ENCODE assay signal across 8 cellular contexts in the genomic region with DNA sequence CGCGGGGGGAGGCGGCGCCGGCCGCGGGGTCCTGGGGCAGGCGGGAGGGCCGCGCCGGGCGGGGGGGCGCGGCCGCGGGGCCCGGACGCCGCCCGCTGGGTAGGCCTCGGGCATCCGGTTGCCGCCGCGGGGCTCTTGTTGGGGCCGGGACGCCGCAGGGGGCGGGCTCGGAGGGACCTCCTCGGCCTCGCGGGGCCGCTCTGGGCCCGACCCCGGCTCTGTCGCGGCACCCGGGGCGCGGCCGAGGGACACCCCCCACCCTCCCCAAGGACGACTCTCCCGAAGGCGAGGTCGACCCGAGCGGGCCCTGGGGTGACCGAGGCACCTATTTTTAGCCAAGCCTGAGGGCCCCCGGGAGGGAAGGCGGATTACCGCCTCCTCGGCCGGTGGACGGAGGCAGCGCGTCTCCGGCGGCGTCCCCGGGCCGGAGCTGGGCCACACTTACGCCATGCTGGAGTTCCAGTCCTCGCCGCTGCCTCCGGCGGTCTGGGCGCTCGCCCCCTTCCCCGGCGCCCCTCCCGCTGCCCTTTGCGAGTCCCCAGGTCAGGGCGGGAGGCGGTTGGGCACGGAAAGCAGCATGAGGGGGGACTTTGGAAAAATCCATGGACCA. TPM values are rescaled to one million over a fixed set of nuclear protein-coding genes. Genes with fewer than 3 reads are reported as not detected.
DNase-seq lines count a peak whose midpoint lies in the region; ATAC-seq and TF ChIP-seq lines count a peak whose summit lies in the region.

No MANE protein-coding gene starts in this region.

- H3K36me3 ChIP-seq in BJ (ENCODE audit: control insufficient read depth, insufficient read depth, low read length): no peaks in the 10 kb centered on the region
- no peaks in the 10 kb centered on the region for H3K36me3 ChIP-seq in left lung

- H3K9me3 Mint-ChIP-seq in WTC11: no peaks in the 10 kb centered on the region
- H3K9me3 Mint-ChIP-seq in central memory CD8-positive, alpha-beta T cell: no peaks in the 10 kb centered on the region

- no peaks in the 10 kb centered on the region for H3K27me3 Mint-ChIP-seq in WTC11 (ENCODE audit: low read depth)
- no peaks in the 10 kb centered on the region for H3K27me3 Mint-ChIP-seq in central memory CD8-positive, alpha-beta T cell

- H3K27me3 ChIP-seq in BJ (ENCODE audit: control insufficient read depth, insufficient read depth, low read length): no peaks in the 10 kb centered on the region
- H3K27me3 ChIP-seq in left lung: no peaks in the 10 kb centered on the region

- intact Hi-C loops in left lung (cut with DNase I): no loop called here

- H3K27ac ChIP-seq in left lung: peak overlapping the region; percentile 90

- TF ChIP-seq CTCF in BJ (IDR thresholded peaks at IDR 0.05; ENCODE audit: insufficient read depth, low read depth, low read length): no peak
- no peak for TF ChIP-seq CTCF in WTC11 (IDR thresholded peaks at IDR 0.05)
- TF ChIP-seq CTCF in left lung (IDR thresholded peaks at IDR 0.05): peak in 1 of 2 donors; percentile 18

- peaks cover 10 to 49% of the 10 kb centered on the region in 2 donors for H3K4me1 ChIP-seq in left lung

- H3K4me3 ChIP-seq in BJ (ENCODE audit: low read depth, low read length) (peak overlapping the region; percentile 82), left lung (peak overlapping the region; percentile 87 to 94)

- ATAC-seq in GM19395 (IDR thresholded peaks at IDR 0.05; ENCODE audit: unreplicated experiment) (peak; percentile 41), HG03469 (IDR thresholded peaks at IDR 0.05; ENCODE audit: unreplicated experiment) (peak; percentile 18), WTC11 (peak; percentile 51), left lung (peak; percentile 53)
- peak; percentile 50 for ATAC-seq in central memory CD8-positive, alpha-beta T cell (replicated peaks; ENCODE audit: extremely low read depth, poor library complexity, severe bottlenecking)

- peak overlapping the region; percentile 89 for H3K4me3 Mint-ChIP-seq in WTC11
- peak overlapping the region; percentile 64 for H3K4me3 Mint-ChIP-seq in central memory CD8-positive, alpha-beta T cell

- POLR2A ChIA-PET in BJ (lab: Charles Lee): no interaction called here
- POLR2A ChIA-PET in WTC11 (lab: Charles Lee): interaction anchor here (1.2 to 1.5 kb wide), 2 partner anchors 9 to 57 kb away, joined by 3 read pairs; no protein-coding TSS in a partner anchor

- H3K4me1 Mint-ChIP-seq in WTC11: peaks cover 25% of the 10 kb centered on the region
- H3K4me1 Mint-ChIP-seq in central memory CD8-positive, alpha-beta T cell: peaks cover 15% of the 10 kb centered on the region

- no peaks in the 10 kb centered on the region for H3K36me3 Mint-ChIP-seq in WTC11
- H3K36me3 Mint-ChIP-seq in central memory CD8-positive, alpha-beta T cell (ENCODE audit: insufficient read depth): peaks cover 9% of the 10 kb centered on the region

- DNase-seq in BJ (ENCODE audit: low read depth) (no peak), WTC11 (ENCODE audit: low spot score) (peak; percentile 57), left lung (peak; percentile 43 to 88), Kasumi-1 (lab: John Stamatoyannopoulos, UW) (no peak)
- peak; percentile 34 to 40 for DNase-seq in central memory CD8-positive, alpha-beta T cell (ENCODE audit: low spot score in 2 of 2)
- peak; percentile 42 for DNase-seq in stimulated activated CD4-positive, alpha-beta T cell treated with anti-CD3 and anti-CD28 coated beads, Interleukin-4, amount 100 ng/mL, for 24 hours

- CTCF ChIA-PET in BJ (lab: Yijun Ruan, JAX): interaction anchor here (0.7 kb wide), 1 partner anchor 760 kb away, joined by 3 read pairs; no protein-coding TSS in a partner anchor
- CTCF ChIA-PET in WTC11 (lab: Charles Lee): interaction anchor here (1.2 to 2.0 kb wide), 4 partner anchors 13 to 140 kb away, joined by 4 to 11 read pairs (median 8); a partner anchor contains a TSS

- no peaks in the 10 kb centered on the region for H3K9me3 ChIP-seq in left lung

- H3K27ac Mint-ChIP-seq in WTC11: peak overlapping the region; percentile 94
- peak overlapping the region; percentile 77 for H3K27ac Mint-ChIP-seq in central memory CD8-positive, alpha-beta T cell (ENCODE audit: low read depth)

TF ChIP-seq in WTC11, 78 proteins besides CTCF, POLR2A, EP300 and RAD21:
- TF ChIP-seq GABPB1 (CRISPR knock-in tag; IDR thresholded peaks at IDR 0.05) (no peak), FOXP1 (CRISPR knock-in tag; IDR thresholded peaks at IDR 0.05; ENCODE audit: borderline replicate concordance) (0 out of 2 replicates have a peak, but pooled peaks have one; percentile 40)
- TF ChIP-seq, protein P1, sequence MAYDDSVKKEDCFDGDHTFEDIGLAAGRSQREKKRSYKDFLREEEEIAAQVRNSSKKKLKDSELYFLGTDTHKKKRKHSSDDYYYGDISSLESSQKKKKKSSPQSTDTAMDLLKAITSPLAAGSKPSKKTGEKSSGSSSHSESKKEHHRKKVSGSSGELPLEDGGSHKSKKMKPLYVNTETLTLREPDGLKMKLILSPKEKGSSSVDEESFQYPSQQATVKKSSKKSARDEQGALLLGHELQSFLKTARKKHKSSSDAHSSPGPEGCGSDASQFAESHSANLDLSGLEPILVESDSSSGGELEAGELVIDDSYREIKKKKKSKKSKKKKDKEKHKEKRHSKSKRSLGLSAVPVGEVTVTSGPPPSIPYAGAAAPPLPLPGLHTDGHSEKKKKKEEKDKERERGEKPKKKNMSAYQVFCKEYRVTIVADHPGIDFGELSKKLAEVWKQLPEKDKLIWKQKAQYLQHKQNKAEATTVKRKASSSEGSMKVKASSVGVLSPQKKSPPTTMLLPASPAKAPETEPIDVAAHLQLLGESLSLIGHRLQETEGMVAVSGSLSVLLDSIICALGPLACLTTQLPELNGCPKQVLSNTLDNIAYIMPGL (CRISPR knock-in tag; IDR thresholded peaks at IDR 0.05): peak; percentile 76; the same call in 1 of the 2 replicates

RNA-seq across cellular contexts. Expression of a gene that starts 0.5 kb away (rescaled TPM):
- polyA plus RNA-seq in BJ (2011; rRNA removed): 25.6 and 64.0 TPM in 2 replicates
- polyA minus RNA-seq in BJ (2011; rRNA and poly(A)+ RNA removed): 18.0 and 20.7 TPM in 2 replicates
- total RNA-seq in WTC11 (2021) (122 to 125 TPM (median 123 TPM) in 3 replicates), left lung (100 to 1,000 TPM; 125 to 135 TPM)

Comparison
In these comparisons a context has a peak if more than half of its experiments do, and no peak if none do; other contexts are left out.
1. DNase-seq: peak in WTC11 (single experiment), central memory CD8-positive, alpha-beta T cell (2 of 2), left lung (2 of 2) and stimulated activated CD4-positive, alpha-beta T cell treated with anti-CD3 and anti-CD28 coated beads, Interleukin-4, amount 100 ng/mL, for 24 hours (single experiment); none in BJ (single experiment) and Kasumi-1 (0 of 2).
2. Peak in every context shown above with its lines, with median percentiles within 50 percentile points of each other: ATAC-seq.